8 cellular contexts compared by ENCODE assay signal in the genomic region with DNA sequence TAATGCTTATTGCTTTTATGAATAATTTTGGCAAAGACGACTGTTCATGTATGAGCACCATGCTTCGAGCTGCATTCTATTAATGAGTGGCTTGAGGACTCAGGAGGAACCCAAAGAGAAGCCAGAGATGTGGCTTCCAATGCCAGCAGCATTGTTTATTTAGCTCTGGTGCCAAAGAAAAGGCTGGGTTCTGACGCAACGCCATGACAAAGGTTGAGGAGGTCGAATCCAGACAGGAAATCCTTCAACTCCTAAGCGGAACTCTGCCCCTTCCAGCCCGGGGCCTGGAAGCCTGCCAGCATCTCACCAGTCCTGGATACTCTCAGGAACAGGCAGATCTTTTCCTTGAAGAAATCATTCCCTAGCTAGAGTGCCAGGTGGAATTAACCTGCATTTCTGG.
DNase-seq lines count a peak whose midpoint lies in the region; ATAC-seq and TF ChIP-seq lines count a peak whose summit lies in the region.

No MANE protein-coding gene starts in this region.

- no peak for TF ChIP-seq EP300 in Ishikawa (IDR thresholded peaks at IDR 0.05; ENCODE audit: borderline replicate concordance)

- H3K4me3 ChIP-seq in astrocyte of the spinal cord (ENCODE audit: low read depth, low read length) (no peak overlapping the region), hepatocyte (no peak overlapping the region), thyroid gland (replicated peaks in 1 of 3) (no peak overlapping the region)

- 68% methylated on average over 7 of the region's 7 CpGs for WGBS in hepatocyte (ENCODE audit: low lambda C conversion rate, missing lambda C conversion rate)
- 20 to 37% methylated on average over 7 of the region's 7 CpGs for WGBS in thyroid gland, 2 donors

- H3K79me2 ChIP-seq in hepatocyte: peaks cover 11% of the 10 kb centered on the region

- TF ChIP-seq POLR2A in thyroid gland (IDR thresholded peaks at IDR 0.05): no peak

- no peak overlapping the region for H3K4me2 ChIP-seq in hepatocyte

- H3K27ac ChIP-seq in hepatocyte: no peak overlapping the region
- peak overlapping the region in 1 of 3 donors; percentile 33 for H3K27ac ChIP-seq in thyroid gland

- peaks cover 5% of the 10 kb centered on the region for H3K4me1 ChIP-seq in hepatocyte (ENCODE audit: insufficient read depth)
- H3K4me1 ChIP-seq in thyroid gland: peaks cover 30 to 74% of the 10 kb centered on the region in 2 donors

- no peaks in the 10 kb centered on the region for H3K9me2 ChIP-seq in hepatocyte (replicated peaks; ENCODE audit: insufficient read depth)

- intact Hi-C loops in thyroid gland (cut with DNase I): no loop called here

- in situ Hi-C loops in astrocyte of the spinal cord (cut with HindIII; ENCODE audit: low sequenced_read_pairs): no loop called here

- no peaks in the 10 kb centered on the region for H3K27me3 ChIP-seq in hepatocyte
- H3K27me3 ChIP-seq in thyroid gland: no peaks in the 10 kb centered on the region

- ATAC-seq in GM21526 (IDR thresholded peaks at IDR 0.05; ENCODE audit: low FRiP score, unreplicated experiment) (no peak), HG03342 (IDR thresholded peaks at IDR 0.05; ENCODE audit: unreplicated experiment) (no peak)

- H3K9me3 ChIP-seq in hepatocyte (ENCODE audit: low read depth) (no peaks in the 10 kb centered on the region), thyroid gland (no peaks in the 10 kb centered on the region)

- TF ChIP-seq RAD21 in Ishikawa (IDR thresholded peaks at IDR 0.05; ENCODE audit: low read depth): no peak

- no peaks in the 10 kb centered on the region for H4K20me1 ChIP-seq in hepatocyte (ENCODE audit: insufficient read depth, poor library complexity, severe bottlenecking)

- TF ChIP-seq CTCF in astrocyte of the spinal cord (IDR thresholded peaks at IDR 0.05; ENCODE audit: low read depth, low read length) (no peak), hepatocyte (IDR thresholded peaks at IDR 0.05; ENCODE audit: poor library complexity) (no peak), thyroid gland (IDR thresholded peaks at IDR 0.05) (no peak)

- H3K36me3 ChIP-seq in hepatocyte (replicated peaks; ENCODE audit: insufficient read depth, low read depth): no peaks in the 10 kb centered on the region
- H3K36me3 ChIP-seq in thyroid gland: no peaks in the 10 kb centered on the region

- DNase-seq in astrocyte of the spinal cord (ENCODE audit: low read depth, low spot score): peak; percentile 50
- peak; percentile 48 for DNase-seq in hepatocyte (ENCODE audit: low spot score)
- peak; percentile 65 to 77 for DNase-seq in thyroid gland
- no peak for DNase-seq in NCI-H524 (lab: John Stamatoyannopoulos, UW)
- no peak for DNase-seq in NCI-H526 treated with DMSO at 0.1 percent for 48 hours (lab: John Stamatoyannopoulos, UW)

- no peak overlapping the region for H2AFZ ChIP-seq in hepatocyte

TF ChIP-seq in Ishikawa, 13 proteins besides CTCF, POLR2A, EP300 and RAD21:
- TF ChIP-seq CEBPB (IDR thresholded peaks at IDR 0.05) (peak; percentile 38; the same call in 1 of the 2 replicates), EGR1 (IDR thresholded peaks at IDR 0.05) (no peak), NFIC (IDR thresholded peaks at IDR 0.05) (peak; percentile 57)

Comparison
In these comparisons a context has a peak if more than half of its experiments do, and no peak if none do; other contexts are left out.
1. DNase-seq: peak in astrocyte of the spinal cord (single experiment), hepatocyte (single experiment) and thyroid gland (2 of 2); none in NCI-H524 (0 of 2) and NCI-H526 treated with DMSO at 0.1 percent for 48 hours (single experiment).